20 cellular contexts compared by ENCODE assay signal in genomic region chr5:160757194-160757593, GRCh38.
DNase-seq lines count a peak whose midpoint lies in the region; ATAC-seq, FAIRE-seq and TF ChIP-seq lines count a peak whose summit lies in the region.
"Had no signal": no experiment of that assay in that cellular context is flagged by ENCODE, and none has a peak within 500 bp of the region (broad histone marks: within the 10 kb centered on the region; RNA-seq: fewer than 3 reads in every experiment).

No MANE protein-coding gene starts in this region.

- no peaks in the 10 kb centered on the region for H3K9me3 ChIP-seq in mucosa of descending colon
- H3K9me3 ChIP-seq: BE2C had no signal

- peak; percentile 45 for FAIRE-seq in colon (lab: Jason Lieb, UNC)
- FAIRE-seq: A204.1, G401.6, GM12891, GM19239 had no signal

- TF ChIP-seq CTCF in mucosa of descending colon (IDR thresholded peaks at IDR 0.05): no peak

- DNase-seq in mucosa of descending colon (no peak), DMS 273 (lab: John Stamatoyannopoulos, UW; ENCODE audit: unreplicated experiment) (no peak), NCI-H2081 treated with DMSO at 0.1 percent for 48 hours (lab: John Stamatoyannopoulos, UW) (no peak)
- DNase-seq in stimulated activated naive CD4-positive, alpha-beta T cell (lab: John Stamatoyannopoulos, UW): no peak
- DNase-seq: 8988T; ACHN; BE2C; C1 segment of cervical spinal cord; CD4-positive, alpha-beta memory T cell; CD4-positive, CD25-positive, alpha-beta regulatory T cell; CD8-positive, alpha-beta memory T cell; COR-L47; DMS79 treated with DMSO at 0.1 percent for 48 hours; GF-D8 had no signal

- intact Hi-C loops in mucosa of descending colon (cut with DNase I, micrococcal nuclease): no loop called here

- H3K36me3 ChIP-seq in mucosa of descending colon (ENCODE audit: low read depth): no peaks in the 10 kb centered on the region
- H3K36me3 ChIP-seq: BE2C, BLaER1 had no signal

- H3K4me1 ChIP-seq in mucosa of descending colon (ENCODE audit: low read depth): peaks cover 10% of the 10 kb centered on the region
- H3K4me1 ChIP-seq: BE2C, BLaER1 had no signal

- H3K4me3 ChIP-seq in mucosa of descending colon: no peak overlapping the region
- H3K4me3 ChIP-seq: BLaER1 had no signal

- ATAC-seq in mucosa of descending colon: peak; percentile 67
